16 cellular contexts compared by ENCODE assay signal in the genomic region with DNA sequence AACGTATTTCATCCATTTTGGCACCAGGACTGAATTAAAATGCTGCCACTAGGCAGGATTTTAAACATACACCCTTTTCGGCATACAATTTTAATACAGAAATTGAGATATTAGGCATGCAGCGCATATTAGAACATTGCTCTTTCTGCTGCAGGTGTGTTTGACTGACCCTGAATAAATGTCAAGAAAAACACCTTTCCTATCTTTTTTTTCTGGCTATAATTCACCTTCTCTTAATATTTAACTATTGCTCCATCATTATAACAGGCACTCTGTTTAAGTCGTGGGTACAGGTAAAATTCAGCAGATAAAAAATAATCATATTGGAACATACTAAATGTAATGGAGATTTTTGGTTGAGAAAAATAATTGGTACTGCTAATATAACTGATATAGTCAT.
A peak's percentile ranks its signal among the peaks of the same experiment; 100 is the strongest.
DNase-seq lines count a peak whose midpoint lies in the region; ATAC-seq and TF ChIP-seq lines count a peak whose summit lies in the region.
"Had no signal": no experiment of that assay in that cellular context is flagged by ENCODE, and none has a peak within 500 bp of the region (broad histone marks: within the 10 kb centered on the region; RNA-seq: fewer than 3 reads in every experiment).

No MANE protein-coding gene starts in this region.

- no peak for ATAC-seq in HG03457 (IDR thresholded peaks at IDR 0.05; ENCODE audit: unreplicated experiment)
- ATAC-seq: CD8-positive, alpha-beta T cell; GM23338 had no signal

- no peaks in the 10 kb centered on the region for H3K36me3 ChIP-seq in SK-N-MC (ENCODE audit: insufficient read depth, low read length)
- H3K36me3 ChIP-seq: BLaER1, HAP-1 had no signal

- H3K36me3 Mint-ChIP-seq in mesothelial cell of epicardium (no peaks in the 10 kb centered on the region), type B pancreatic cell (no peaks in the 10 kb centered on the region)
- H3K36me3 Mint-ChIP-seq: CD4-positive, CD25-positive, alpha-beta regulatory T cell; CD8-positive, alpha-beta T cell had no signal

- DNase-seq in SK-N-MC (ENCODE audit: low read depth, low spot score) (no peak), mesothelial cell of epicardium (ENCODE audit: low spot score in 2 of 2, unreplicated experiment in 2 of 2) (no peak), type B pancreatic cell (ENCODE audit: extremely low spot score, unreplicated experiment) (no peak), DMS153 (lab: John Stamatoyannopoulos, UW) (no peak)
- DNase-seq: Caco-2; CD4-positive, CD25-positive, alpha-beta regulatory T cell; CD8-positive, alpha-beta T cell; GF-D8; HFFc6 had no signal

- H3K27ac Mint-ChIP-seq in mesothelial cell of epicardium (peak overlapping the region; percentile 69), type B pancreatic cell (no peak overlapping the region)
- H3K27ac Mint-ChIP-seq: B cell; CD4-positive, CD25-positive, alpha-beta regulatory T cell; CD8-positive, alpha-beta T cell; GM23338; HFFc6 had no signal

- H3K9me3 Mint-ChIP-seq in mesothelial cell of epicardium (no peaks in the 10 kb centered on the region), type B pancreatic cell (no peaks in the 10 kb centered on the region)
- H3K9me3 Mint-ChIP-seq: GM23338 had no signal

- H3K4me3 Mint-ChIP-seq in mesothelial cell of epicardium (no peak overlapping the region), type B pancreatic cell (peak overlapping the region; percentile 16)
- H3K4me3 Mint-ChIP-seq: B cell; CD4-positive, CD25-positive, alpha-beta regulatory T cell; CD8-positive, alpha-beta T cell; GM23338; HFFc6 had no signal

- peak overlapping the region; percentile 69 for H3K27ac ChIP-seq in 22Rv1
- H3K27ac ChIP-seq in SK-N-MC, result peak overlapping the region; percentile 88; the same call in 1 of the 2 replicates
- H3K27ac ChIP-seq: BLaER1, C4-2B had no signal

- no peak for TF ChIP-seq CTCF in 22Rv1 (IDR thresholded peaks at IDR 0.05)
- no peak for TF ChIP-seq CTCF in mesothelial cell of epicardium (IDR thresholded peaks at IDR 0.05; ENCODE audit: unreplicated experiment)
- TF ChIP-seq CTCF in type B pancreatic cell (conservative IDR thresholded peaks at IDR 0.05), result no peak

- H3K9ac ChIP-seq in SK-N-MC (ENCODE audit: insufficient read length), result no peak overlapping the region
- H3K9ac ChIP-seq: BLaER1 had no signal

- H3K4me3 ChIP-seq in SK-N-MC, result peak overlapping the region; percentile 63
- H3K4me3 ChIP-seq: BLaER1, GM23338, HAP-1 had no signal

- H3K9me3 ChIP-seq in SK-N-MC (ENCODE audit: low read depth, low read length), result no peaks in the 10 kb centered on the region
- H3K9me3 ChIP-seq: BLaER1, Caco-2, HAP-1 had no signal

- H3K27me3 Mint-ChIP-seq in mesothelial cell of epicardium (ENCODE audit: low read depth) (no peaks in the 10 kb centered on the region), type B pancreatic cell (no peaks in the 10 kb centered on the region)
- H3K27me3 Mint-ChIP-seq: B cell; CD4-positive, CD25-positive, alpha-beta regulatory T cell had no signal

- peaks cover 42% of the 10 kb centered on the region for H3K4me1 Mint-ChIP-seq in mesothelial cell of epicardium
- H3K4me1 Mint-ChIP-seq in type B pancreatic cell (ENCODE audit: unreplicated experiment), result peaks cover 29% of the 10 kb centered on the region
- H3K4me1 Mint-ChIP-seq: B cell; CD4-positive, CD25-positive, alpha-beta regulatory T cell had no signal
